ENCODE assay signal across 8 cellular contexts in the genomic region with DNA sequence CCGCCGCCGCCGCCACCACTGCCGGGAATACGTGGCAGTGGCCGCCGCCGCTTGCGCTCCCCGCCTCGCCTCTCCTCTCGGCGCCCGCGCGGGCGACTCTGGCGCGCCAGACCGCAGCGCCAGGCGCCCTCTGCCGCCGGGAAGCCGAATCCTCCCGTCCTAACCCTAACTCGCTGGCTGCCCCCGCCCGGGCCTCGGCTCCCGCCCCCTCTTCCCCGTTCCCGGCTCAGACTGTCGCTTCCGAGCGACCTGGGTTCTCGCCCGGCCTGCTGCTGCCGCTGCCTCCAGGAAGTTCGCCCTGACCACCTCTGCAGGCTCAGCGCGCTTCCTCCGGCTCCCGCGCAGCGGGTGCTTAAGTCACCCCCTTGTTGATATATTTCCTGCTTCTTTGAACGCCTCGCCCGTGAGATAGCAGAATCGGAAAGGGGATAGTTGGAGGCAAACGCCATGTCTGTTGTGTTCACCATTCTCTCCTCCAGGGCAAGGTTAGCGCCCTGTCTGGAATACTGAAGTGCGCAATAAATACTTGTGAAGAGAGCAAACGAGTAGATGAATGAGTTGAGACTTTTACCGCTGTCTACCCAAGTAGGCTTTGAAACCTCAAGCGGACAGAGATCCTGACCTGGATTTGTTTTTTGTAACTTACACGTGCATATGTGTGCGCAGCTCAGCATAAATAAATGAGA. TPM values are rescaled to one million over a fixed set of nuclear protein-coding genes. Genes with fewer than 3 reads are reported as not detected.
A peak's percentile ranks its signal among the peaks of the same experiment; 100 is the strongest.
DNase-seq lines count a peak whose midpoint lies in the region; ATAC-seq and TF ChIP-seq lines count a peak whose summit lies in the region.

A gene with protein sequence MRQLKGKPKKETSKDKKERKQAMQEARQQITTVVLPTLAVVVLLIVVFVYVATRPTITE (minus strand): TSS at position 100 of the 686 bp plus-strand sequence. CDS start 64,202 bp downstream, outside the sequence.

- H3K4me3 Mint-ChIP-seq in activated naive CD8-positive, alpha-beta T cell treated with anti-CD3 and anti-CD28 coated beads, Interleukin-2, amount 10 ng/mL, durations not matched to agents 7 days and 5 days, result peak within 1 kb of the TSS; percentile 90

- H3K4me2 ChIP-seq in SU-DHL-6 (ENCODE audit: low read depth, low read length, poor library complexity, severe bottlenecking) (peak within 1 kb of the TSS; percentile 60), trophoblast cell (ENCODE audit: low read length) (peak within 1 kb of the TSS; percentile 70)

- H3K9me2 ChIP-seq in SU-DHL-6 (replicated peaks; ENCODE audit: insufficient read depth, low read length), result no peaks in the 10 kb centered on the region

- POLR2A ChIA-PET in activated naive CD8-positive, alpha-beta T cell treated with anti-CD3 and anti-CD28 coated beads, Interleukin-2, amount 10 ng/mL, durations not matched to agents 7 days and 5 days (lab: Charles Lee), result no interaction called here

- peak within 1 kb of the TSS; percentile 91 for H4K8ac ChIP-seq in trophoblast cell (ENCODE audit: low read depth, low read length)

- peaks cover 17% of the 10 kb centered on the region for H3K4me1 Mint-ChIP-seq in activated naive CD8-positive, alpha-beta T cell treated with anti-CD3 and anti-CD28 coated beads, Interleukin-2, amount 10 ng/mL, durations not matched to agents 7 days and 5 days

- H3K27ac Mint-ChIP-seq in activated naive CD8-positive, alpha-beta T cell treated with anti-CD3 and anti-CD28 coated beads, Interleukin-2, amount 10 ng/mL, durations not matched to agents 7 days and 5 days, result peak within 1 kb of the TSS; percentile 78

- H3K23ac ChIP-seq in trophoblast cell (ENCODE audit: low read length), result no peak within 1 kb of the TSS

- peak within 1 kb of the TSS; percentile 94 for H3K4ac ChIP-seq in trophoblast cell (ENCODE audit: low read depth, low read length)

- H3K79me2 ChIP-seq in SU-DHL-6 (ENCODE audit: insufficient read depth, low read length) (no peaks in the 10 kb centered on the region), trophoblast cell (ENCODE audit: control insufficient read depth, insufficient read depth, low read length, poor library complexity) (peaks cover 6% of the 10 kb centered on the region)

- H2BK5ac ChIP-seq in trophoblast cell (ENCODE audit: low read depth, low read length, poor library complexity), result peak within 1 kb of the TSS; percentile 73

- H4K91ac ChIP-seq in trophoblast cell (ENCODE audit: low read depth, low read length), result peak within 1 kb of the TSS; percentile 94

- no CpG with 5 or more reads among the region's 59 CpGs for WGBS in trophoblast cell (ENCODE audit: extremely low coverage, insufficient coverage, insufficient read length)
- WGBS in upper lobe of left lung, 2 donors, result 15 to 28% methylated on average over 12 to 24 of the region's 59 CpGs

- peak; percentile 85 for TF ChIP-seq CTCF in GM12875 (IDR thresholded peaks at IDR 0.05; ENCODE audit: borderline replicate concordance, insufficient read depth, low read depth, low read length)
- TF ChIP-seq CTCF in SU-DHL-6 (IDR thresholded peaks at IDR 0.05; ENCODE audit: insufficient read depth, low read length, poor library complexity, severe bottlenecking), result peak; percentile 52
- TF ChIP-seq CTCF in cardiac muscle cell (IDR thresholded peaks at IDR 0.05; ENCODE audit: low read depth, low read length), result peak; percentile 59
- TF ChIP-seq CTCF in upper lobe of left lung (IDR thresholded peaks at IDR 0.05), result peak; percentile 55 to 92 (median 88)

- H3K18ac ChIP-seq in trophoblast cell (ENCODE audit: low read length), result peak within 1 kb of the TSS; percentile 98

- H3K4me1 ChIP-seq in cardiac muscle cell (ENCODE audit: low read depth) (peaks cover 31% of the 10 kb centered on the region), trophoblast cell (ENCODE audit: control insufficient read depth in 1 of 2, insufficient read depth in 2 of 2, low read length in 2 of 2) (peaks cover 13 to 14% of the 10 kb centered on the region in 2 experiments), upper lobe of left lung (peaks cover 10 to 47% (median 26%) of the 10 kb centered on the region in 4 donors)

- H3K27me3 ChIP-seq in SU-DHL-6 (ENCODE audit: low read length), result no peaks in the 10 kb centered on the region
- H3K27me3 ChIP-seq in cardiac muscle cell, result no peaks in the 10 kb centered on the region
- H3K27me3 ChIP-seq in trophoblast cell (ENCODE audit: insufficient read depth, low read length), result no peaks in the 10 kb centered on the region
- H3K27me3 ChIP-seq in upper lobe of left lung, result no peaks in the 10 kb centered on the region

- no peaks in the 10 kb centered on the region for H3K36me3 Mint-ChIP-seq in activated naive CD8-positive, alpha-beta T cell treated with anti-CD3 and anti-CD28 coated beads, Interleukin-2, amount 10 ng/mL, durations not matched to agents 7 days and 5 days

- peak; percentile 87 for DNase-seq in NCI-H1105 treated with DMSO at 0.1 percent for 48 hours (lab: John Stamatoyannopoulos, UW)
- DNase-seq in activated naive CD8-positive, alpha-beta T cell treated with anti-CD3 and anti-CD28 coated beads, Interleukin-2, amount 10 ng/mL, durations not matched to agents 7 days and 5 days, result peak; percentile 80
- peak; percentile 83 to 93 for DNase-seq in cardiac muscle cell (ENCODE audit: low read depth in 1 of 2, low spot score in 1 of 2)
- DNase-seq in trophoblast cell, result peak; percentile 85 to 92
- DNase-seq in upper lobe of left lung, result peak; percentile 85 to 97

- H4K20me1 ChIP-seq in SU-DHL-6 (ENCODE audit: low read depth, low read length), result no peaks in the 10 kb centered on the region

- peaks cover 14% of the 10 kb centered on the region for H3K79me1 ChIP-seq in trophoblast cell (ENCODE audit: low read length)

- H3K14ac ChIP-seq in trophoblast cell (ENCODE audit: low read length), result peak within 1 kb of the TSS; percentile 95

- peaks cover 24% of the 10 kb centered on the region for H3K27me3 Mint-ChIP-seq in activated naive CD8-positive, alpha-beta T cell treated with anti-CD3 and anti-CD28 coated beads, Interleukin-2, amount 10 ng/mL, durations not matched to agents 7 days and 5 days

- H2BK120ac ChIP-seq in trophoblast cell (ENCODE audit: insufficient read depth, low read length, poor library complexity), result peak within 1 kb of the TSS; percentile 92

- TF ChIP-seq EP300 in upper lobe of left lung (IDR thresholded peaks at IDR 0.05), result no peak

- H2AK5ac ChIP-seq in trophoblast cell (ENCODE audit: low read length), result peak within 1 kb of the TSS; percentile 39

- H3K36me3 ChIP-seq in SU-DHL-6 (ENCODE audit: low read length), result no peaks in the 10 kb centered on the region
- H3K36me3 ChIP-seq in cardiac muscle cell, result no peaks in the 10 kb centered on the region
- H3K36me3 ChIP-seq in trophoblast cell (ENCODE audit: control insufficient read depth in 1 of 2, insufficient read depth in 2 of 2, low read length in 2 of 2), result no peaks in the 10 kb centered on the region
- no peaks in the 10 kb centered on the region for H3K36me3 ChIP-seq in upper lobe of left lung

- H2AFZ ChIP-seq in SU-DHL-6 (ENCODE audit: low read depth, low read length, severe bottlenecking) (peak within 1 kb of the TSS; percentile 60), trophoblast cell (ENCODE audit: insufficient read depth, low read length, poor library complexity) (peak within 1 kb of the TSS; percentile 97)

- peak in 1 of 4 donors; percentile 44 for TF ChIP-seq POLR2A in upper lobe of left lung (IDR thresholded peaks at IDR 0.05)

- H3K27ac ChIP-seq in SU-DHL-6 (ENCODE audit: low read depth, low read length), result no peak within 1 kb of the TSS
- H3K27ac ChIP-seq in cardiac muscle cell, result peak within 1 kb of the TSS; percentile 82
- peak within 1 kb of the TSS; percentile 37 for H3K27ac ChIP-seq in trophoblast cell (ENCODE audit: low read depth, low read length)
- H3K27ac ChIP-seq in upper lobe of left lung, result peak within 1 kb of the TSS; percentile 83 to 91 (median 86)

- peak; percentile 87 for ATAC-seq in HG02759 (IDR thresholded peaks at IDR 0.05; ENCODE audit: unreplicated experiment)
- ATAC-seq in activated naive CD8-positive, alpha-beta T cell treated with anti-CD3 and anti-CD28 coated beads, Interleukin-2, amount 10 ng/mL, durations not matched to agents 7 days and 5 days (ENCODE audit: low read depth), result peak; percentile 80
- ATAC-seq in upper lobe of left lung (ENCODE audit: low FRiP score in 2 of 2), result peak; percentile 88 to 94

- H3K9me3 ChIP-seq in SU-DHL-6 (ENCODE audit: insufficient read depth, low read length) (no peaks in the 10 kb centered on the region), cardiac muscle cell (ENCODE audit: low read depth) (no peaks in the 10 kb centered on the region), trophoblast cell (ENCODE audit: insufficient read depth, low read depth, low read length) (no peaks in the 10 kb centered on the region), upper lobe of left lung (no peaks in the 10 kb centered on the region)

- H3K4me3 ChIP-seq in GM12875 (ENCODE audit: low read depth, low read length) (peak within 1 kb of the TSS; percentile 71), SU-DHL-6 (ENCODE audit: insufficient read depth, low read length, poor library complexity, severe bottlenecking) (peak within 1 kb of the TSS; percentile 44), cardiac muscle cell (peak within 1 kb of the TSS; percentile 95), trophoblast cell (ENCODE audit: low read depth, low read length) (peak within 1 kb of the TSS; percentile 88), upper lobe of left lung (peak within 1 kb of the TSS; percentile 63 to 91 (median 77))

- H3K9ac ChIP-seq in SU-DHL-6 (ENCODE audit: low read length), result peak within 1 kb of the TSS; percentile 35; the same call in 1 of the 2 replicates
- peak within 1 kb of the TSS; percentile 64 for H3K9ac ChIP-seq in trophoblast cell (ENCODE audit: low read length)

- peak within 1 kb of the TSS; percentile 54 for H2BK12ac ChIP-seq in trophoblast cell (ENCODE audit: low read length)

- H3F3A ChIP-seq in SU-DHL-6 (ENCODE audit: insufficient read depth), result no peaks in the 10 kb centered on the region

- peak within 1 kb of the TSS; percentile 93 for H4K12ac ChIP-seq in trophoblast cell (ENCODE audit: low read depth, low read length)

- no peaks in the 10 kb centered on the region for H3K9me3 Mint-ChIP-seq in activated naive CD8-positive, alpha-beta T cell treated with anti-CD3 and anti-CD28 coated beads, Interleukin-2, amount 10 ng/mL, durations not matched to agents 7 days and 5 days

RNA-seq across cellular contexts. Expression of the gene that starts here (rescaled TPM):
- 10 to 100 TPM in 1 of 2 experiments, 1 to 10 TPM in 1; 8.9 to 11.0 TPM for total RNA-seq in activated naive CD8-positive, alpha-beta T cell treated with anti-CD3 and anti-CD28 coated beads, Interleukin-2, amount 10 ng/mL, durations not matched to agents 7 days and 5 days
- total RNA-seq in cardiac muscle cell, result 62.9 and 72.9 TPM in 2 replicates
- 85.4 and 101 TPM in 2 replicates for polyA plus RNA-seq in cardiac muscle cell
- 29.0 and 32.8 TPM in 2 replicates for polyA plus RNA-seq in trophoblast cell (2013)
- total RNA-seq in upper lobe of left lung, result 10 to 100 TPM; 13.6 to 62.4 (median 42.1) TPM

Comparison
In these comparisons a context has a peak if more than half of its experiments do, and no peak if none do; other contexts are left out.
1. H3K4me3 ChIP-seq: peak in every context shown above with its lines; median percentile 95 in cardiac muscle cell; 88 in trophoblast cell; 77 in upper lobe of left lung; 71 in GM12875; 44 in SU-DHL-6.